ENCODE assay signal across 8 cellular contexts in genomic region chr17:38881600-38882191, GRCh38. TPM values are rescaled to one million over a fixed set of nuclear protein-coding genes. Genes with fewer than 3 reads are reported as not detected.
DNase-seq lines count a peak whose midpoint lies in the region; ATAC-seq and TF ChIP-seq lines count a peak whose summit lies in the region.

No MANE protein-coding gene starts in this region.

- peaks cover 97% of the 10 kb centered on the region for H3K4me1 Mint-ChIP-seq in stimulated activated naive CD8-positive, alpha-beta T cell treated with anti-CD3 and anti-CD28 coated beads, Interleukin-15, amount 100 ng/mL, for 72 hours

- H3K36me3 ChIP-seq in BE2C (no peaks in the 10 kb centered on the region; the same call in 1 of the 2 replicates), MG63 (peaks cover 92% of the 10 kb centered on the region)

- H3K9me3 ChIP-seq in BE2C (no peaks in the 10 kb centered on the region), MG63 (no peaks in the 10 kb centered on the region)

- H3K27ac Mint-ChIP-seq in stimulated activated naive CD8-positive, alpha-beta T cell treated with anti-CD3 and anti-CD28 coated beads, Interleukin-15, amount 100 ng/mL, for 72 hours, result peak overlapping the region; percentile 84 to 97

- DNase-seq in BE2C (peak; percentile 91), MG63 (peak; percentile 47), kidney glomerular epithelial cell (lab: John Stamatoyannopoulos, UW) (peak; percentile 43), NCI-H1105 (lab: John Stamatoyannopoulos, UW) (no peak), NCI-H1092 treated with DMSO at 0.1 percent for 48 hours (lab: John Stamatoyannopoulos, UW) (no peak), NCI-H1105 treated with DMSO at 0.1 percent for 48 hours (lab: John Stamatoyannopoulos, UW) (no peak)
- peak; percentile 71 to 85 for DNase-seq in stimulated activated naive CD8-positive, alpha-beta T cell treated with anti-CD3 and anti-CD28 coated beads, Interleukin-15, amount 100 ng/mL, for 72 hours

- no peaks in the 10 kb centered on the region for H3K9me3 Mint-ChIP-seq in stimulated activated naive CD8-positive, alpha-beta T cell treated with anti-CD3 and anti-CD28 coated beads, Interleukin-15, amount 100 ng/mL, for 72 hours

- peak overlapping the region; percentile 45 to 81 for H3K4me3 Mint-ChIP-seq in stimulated activated naive CD8-positive, alpha-beta T cell treated with anti-CD3 and anti-CD28 coated beads, Interleukin-15, amount 100 ng/mL, for 72 hours

- H3K27me3 ChIP-seq in BE2C (no peaks in the 10 kb centered on the region), MG63 (no peaks in the 10 kb centered on the region)

- no peaks in the 10 kb centered on the region for H3K27me3 Mint-ChIP-seq in stimulated activated naive CD8-positive, alpha-beta T cell treated with anti-CD3 and anti-CD28 coated beads, Interleukin-15, amount 100 ng/mL, for 72 hours

- H3K4me1 ChIP-seq in BE2C, result peaks cover 15% of the 10 kb centered on the region

- peak overlapping the region; percentile 22 for H3K27ac ChIP-seq in angular gyrus (ENCODE audit: low read depth, low read length)

- no peak for TF ChIP-seq CTCF in BE2C (IDR thresholded peaks at IDR 0.05; ENCODE audit: low read depth, low read length)

- ATAC-seq in stimulated activated naive CD8-positive, alpha-beta T cell treated with anti-CD3 and anti-CD28 coated beads, Interleukin-15, amount 100 ng/mL, for 72 hours, result peak; percentile 89

- H3K4me3 ChIP-seq in BE2C (ENCODE audit: low read depth, low read length) (no peak overlapping the region), MG63 (no peak overlapping the region)

RNA-seq across cellular contexts. Expression of gene LASP1, which starts 11.8 kb away (rescaled TPM):
- 76.5 TPM for polyA plus RNA-seq in BE2C (2012; ENCODE audit: insufficient read depth, insufficient read length, low read depth)
- 228 and 323 TPM in 2 replicates for total RNA-seq in MG63 (2014; rRNA removed; shearing (Covaris generic); ENCODE audit: low replicate concordance)

RNA-seq across cellular contexts. Expression of gene RPL23, which starts 28.2 kb away (rescaled TPM):
- 917 TPM for polyA plus RNA-seq in BE2C (2012; ENCODE audit: insufficient read depth, insufficient read length, low read depth)
- total RNA-seq in MG63 (2014; rRNA removed; shearing (Covaris generic); ENCODE audit: low replicate concordance), result 2,314 and 3,514 TPM in 2 replicates

RNA-seq across cellular contexts. Expression of gene CWC25, which starts 56.6 kb away (rescaled TPM):
- 30.8 TPM for polyA plus RNA-seq in BE2C (2012; ENCODE audit: insufficient read depth, insufficient read length, low read depth)
- total RNA-seq in MG63 (2014; rRNA removed; shearing (Covaris generic); ENCODE audit: low replicate concordance), result 19.2 and 21.3 TPM in 2 replicates

Comparison
In these comparisons a context has a peak if more than half of its experiments do, and no peak if none do; other contexts are left out.
1. DNase-seq: peak in BE2C (single experiment), MG63 (single experiment), kidney glomerular epithelial cell (single experiment) and stimulated activated naive CD8-positive, alpha-beta T cell treated with anti-CD3 and anti-CD28 coated beads, Interleukin-15, amount 100 ng/mL, for 72 hours (2 of 2); none in NCI-H1105 (single experiment), NCI-H1092 treated with DMSO at 0.1 percent for 48 hours (single experiment) and NCI-H1105 treated with DMSO at 0.1 percent for 48 hours (single experiment).